Comparison of ENCODE assay signal across 37 cellular contexts in genomic region chr12:109789649-109790048, GRCh38. TPM values are rescaled to one million over a fixed set of nuclear protein-coding genes. Genes with fewer than 3 reads are reported as not detected.
"Had no signal": no experiment of that assay in that cellular context is flagged by ENCODE, and none has a peak within 500 bp of the region (broad histone marks: within the 10 kb centered on the region; RNA-seq: fewer than 3 reads in every experiment).

No MANE protein-coding gene starts in this region.

- H3K27me3 ChIP-seq: adrenal gland, ascending aorta, cardiac muscle cell had no signal

- H3K4me3 ChIP-seq: adrenal gland, ascending aorta, cardiac muscle cell had no signal

- H3K4me1 ChIP-seq: adrenal gland, ascending aorta had no signal

- ATAC-seq: activated CD8-positive, alpha-beta T cell treated with anti-CD3 and anti-CD28 coated beads for 36 hours; activated naive CD4-positive, alpha-beta T cell treated with anti-CD3 and anti-CD28 coated beads, Interleukin-2, amount 50 U/mL, for 72 hours; activated T-cell treated with anti-CD3 and anti-CD28 coated beads, Interleukin-2, amount 50 U/mL, for 4 hours; activated T-cell treated with anti-CD3 and anti-CD28 coated beads, Interleukin-2, amount 50 U/mL, for 72 hours; activated T-helper 17 cell treated with anti-CD3 and anti-CD28 coated beads, Interleukin-2, amount 50 U/mL, for 72 hours; T-helper 17 cell had no signal

- H3K27ac ChIP-seq: adrenal gland, ascending aorta, cardiac muscle cell, VCaP had no signal

- DNase-seq: activated B cell treated with CpG ODN at 0.5 μM for 24 hours; activated CD4-positive, alpha-beta memory T cell treated with anti-CD3 and anti-CD28 coated beads for 36 hours; activated CD4-positive, alpha-beta T cell treated with anti-CD3 and anti-CD28 coated beads for 4 hours; activated CD4-positive, alpha-beta T cell treated with anti-CD3 and anti-CD28 coated beads, Interleukin-2, amount 10 ng/mL, durations not matched to agents 24 days and 14 days; activated CD4-positive, alpha-beta T cell treated with anti-CD3 and anti-CD28 coated beads, Interleukin-2, amount 50 U/mL, for 1 hour; activated CD4-positive, alpha-beta T cell treated with anti-CD3 and anti-CD28 coated beads, Interleukin-2, amount 50 U/mL, for 4 hours; activated CD4-positive, CD25-positive, alpha-beta regulatory T cell treated with anti-CD3 and anti-CD28 coated beads, Interleukin-2, amount 50 U/mL, for 72 hours; activated CD8-positive, alpha-beta memory T cell treated with anti-CD3 and anti-CD28 coated beads, Interleukin-2, amount 50 U/mL, for 4 hours; activated CD8-positive, alpha-beta T cell treated with anti-CD3 and anti-CD28 coated beads for 36 hours; activated effector memory CD4-positive, alpha-beta T cell treated with anti-CD3 and anti-CD28 coated beads, Interleukin-2, amount 50 U/mL, for 16 hours; activated gamma-delta T cell treated with Interleukin-2 at 50 U/mL for 16 hours; activated naive CD4-positive, alpha-beta T cell; activated naive CD4-positive, alpha-beta T cell treated with anti-CD3 and anti-CD28 coated beads for 36 hours; activated naive CD4-positive, alpha-beta T cell treated with anti-CD3 and anti-CD28 coated beads, Interleukin-2, amount 50 U/mL, for 16 hours; activated naive CD8-positive, alpha-beta T cell treated with anti-CD3 and anti-CD28 coated beads for 36 hours; activated T-cell treated with anti-CD3 and anti-CD28 coated beads for 4 hours; activated T-cell treated with anti-CD3 and anti-CD28 coated beads, Interleukin-2, amount 50 U/mL, for 1 hour; activated T-cell treated with anti-CD3 and anti-CD28 coated beads, Interleukin-2, amount 50 U/mL, for 4 hours; activated T-cell treated with anti-CD3 and anti-CD28 coated beads, Interleukin-2, amount 50 U/mL, for 72 hours; adrenal gland; amniotic stem cell; anterior cingulate cortex; central memory CD4-positive, alpha-beta T cell; T-helper 17 cell; T-helper 9 cell had no signal

- H3K4me3 Mint-ChIP-seq: activated B cell treated with CpG ODN at 0.5 μM for 24 hours; activated CD4-positive, alpha-beta memory T cell treated with anti-CD3 and anti-CD28 coated beads for 36 hours; activated CD4-positive, alpha-beta T cell treated with anti-CD3 and anti-CD28 coated beads, Interleukin-2, amount 10 ng/mL, durations not matched to agents 24 days and 14 days; activated CD8-positive, alpha-beta T cell treated with anti-CD3 and anti-CD28 coated beads for 36 hours; activated naive CD4-positive, alpha-beta T cell treated with anti-CD3 and anti-CD28 coated beads for 36 hours; activated naive CD8-positive, alpha-beta T cell treated with anti-CD3 and anti-CD28 coated beads for 36 hours; activated T-cell treated with anti-CD3 and anti-CD28 coated beads, Interleukin-2, amount 50 U/mL, for 4 hours; activated T-cell treated with anti-CD3 and anti-CD28 coated beads, Interleukin-2, amount 50 U/mL, for 72 hours; activated T-helper 1 cell treated with anti-CD3 and anti-CD28 coated beads, Interleukin-12 subunit alpha, Interleukin-12 subunit beta, Interleukin-2, Interleukin-4 antibody, amounts not matched to agents 30 ng/mL and 10 ng/mL and 1 ng/mL, durations not matched to agents 14 hours and 24 hours and 36 hours; activated T-helper 17 cell treated with anti-CD3 and anti-CD28 coated beads, Interleukin-2, amount 50 U/mL, for 72 hours; brain; T-helper 17 cell had no signal

- H3K27ac Mint-ChIP-seq: activated B cell treated with CpG ODN at 0.5 μM for 24 hours; activated CD4-positive, alpha-beta memory T cell treated with anti-CD3 and anti-CD28 coated beads for 36 hours; activated CD4-positive, alpha-beta T cell treated with anti-CD3 and anti-CD28 coated beads, Interleukin-2, amount 10 ng/mL, durations not matched to agents 24 days and 14 days; activated CD8-positive, alpha-beta T cell treated with anti-CD3 and anti-CD28 coated beads for 36 hours; activated naive CD4-positive, alpha-beta T cell treated with anti-CD3 and anti-CD28 coated beads for 36 hours; activated naive CD4-positive, alpha-beta T cell treated with anti-CD3 and anti-CD28 coated beads, Interleukin-2, amount 50 U/mL, for 72 hours; activated naive CD8-positive, alpha-beta T cell treated with anti-CD3 and anti-CD28 coated beads for 36 hours; activated T-cell treated with anti-CD3 and anti-CD28 coated beads, Interleukin-2, amount 50 U/mL, for 72 hours; activated T-helper 1 cell treated with anti-CD3 and anti-CD28 coated beads, Interleukin-12 subunit alpha, Interleukin-12 subunit beta, Interleukin-2, Interleukin-4 antibody, amounts not matched to agents 30 ng/mL and 10 ng/mL and 1 ng/mL, durations not matched to agents 14 hours and 24 hours and 36 hours; activated T-helper 17 cell treated with anti-CD3 and anti-CD28 coated beads, Interleukin-2, amount 50 U/mL, for 72 hours; brain had no signal

- H3K27me3 Mint-ChIP-seq: activated CD4-positive, alpha-beta T cell treated with anti-CD3 and anti-CD28 coated beads, Interleukin-2, amount 10 ng/mL, durations not matched to agents 24 days and 14 days had no signal

- H3K36me3 ChIP-seq: adrenal gland, ascending aorta, cardiac muscle cell had no signal

- H3K36me3 Mint-ChIP-seq: activated CD4-positive, alpha-beta memory T cell treated with anti-CD3 and anti-CD28 coated beads for 36 hours; activated naive CD4-positive, alpha-beta T cell treated with anti-CD3 and anti-CD28 coated beads, Interleukin-2, amount 50 U/mL, for 72 hours; activated naive CD8-positive, alpha-beta T cell treated with anti-CD3 and anti-CD28 coated beads for 36 hours; brain had no signal

- H3K9me3 Mint-ChIP-seq: activated B cell treated with CpG ODN at 0.5 μM for 24 hours; activated CD4-positive, alpha-beta memory T cell treated with anti-CD3 and anti-CD28 coated beads for 36 hours; activated CD4-positive, alpha-beta T cell treated with anti-CD3 and anti-CD28 coated beads, Interleukin-2, amount 10 ng/mL, durations not matched to agents 24 days and 14 days; activated CD8-positive, alpha-beta T cell treated with anti-CD3 and anti-CD28 coated beads for 36 hours; activated naive CD4-positive, alpha-beta T cell treated with anti-CD3 and anti-CD28 coated beads for 36 hours; activated naive CD4-positive, alpha-beta T cell treated with anti-CD3 and anti-CD28 coated beads, Interleukin-2, amount 50 U/mL, for 72 hours; activated naive CD8-positive, alpha-beta T cell treated with anti-CD3 and anti-CD28 coated beads for 36 hours; activated T-cell treated with anti-CD3 and anti-CD28 coated beads, Interleukin-2, amount 50 U/mL, for 4 hours; activated T-cell treated with anti-CD3 and anti-CD28 coated beads, Interleukin-2, amount 50 U/mL, for 72 hours; activated T-helper 1 cell treated with anti-CD3 and anti-CD28 coated beads, Interleukin-12 subunit alpha, Interleukin-12 subunit beta, Interleukin-2, Interleukin-4 antibody, amounts not matched to agents 30 ng/mL and 10 ng/mL and 1 ng/mL, durations not matched to agents 14 hours and 24 hours and 36 hours; activated T-helper 17 cell treated with anti-CD3 and anti-CD28 coated beads, Interleukin-2, amount 50 U/mL, for 72 hours had no signal

- H3K4me1 Mint-ChIP-seq: activated B cell treated with CpG ODN at 0.5 μM for 24 hours; activated CD4-positive, alpha-beta T cell treated with anti-CD3 and anti-CD28 coated beads, Interleukin-2, amount 10 ng/mL, durations not matched to agents 24 days and 14 days; activated naive CD8-positive, alpha-beta T cell treated with anti-CD3 and anti-CD28 coated beads for 36 hours; activated T-helper 17 cell treated with anti-CD3 and anti-CD28 coated beads, Interleukin-2, amount 50 U/mL, for 72 hours; brain; T-helper 17 cell had no signal

- FAIRE-seq: bronchial epithelial cell, TTC549 had no signal

- H3K9me3 ChIP-seq: adrenal gland, ascending aorta had no signal

RNA-seq across cellular contexts. Expression of gene TRPV4, which starts 43.5 kb away (rescaled TPM):
- total RNA-seq: activated B cell treated with CpG ODN at 0.5 μM for 24 hours; activated CD4-positive, alpha-beta memory T cell treated with anti-CD3 and anti-CD28 coated beads for 36 hours; activated CD4-positive, alpha-beta T cell treated with anti-CD3 and anti-CD28 coated beads, Interleukin-2, amount 10 ng/mL, durations not matched to agents 24 days and 14 days; activated CD8-positive, alpha-beta memory T cell treated with anti-CD3 and anti-CD28 coated beads for 36 hours; activated CD8-positive, alpha-beta T cell treated with anti-CD3 and anti-CD28 coated beads for 36 hours; activated naive CD4-positive, alpha-beta T cell treated with anti-CD3 and anti-CD28 coated beads for 36 hours; activated naive CD4-positive, alpha-beta T cell treated with anti-CD3 and anti-CD28 coated beads, Interleukin-2, amount 50 U/mL, for 72 hours; activated naive CD8-positive, alpha-beta T cell treated with anti-CD3 and anti-CD28 coated beads for 36 hours; activated T-cell treated with anti-CD3 and anti-CD28 coated beads, Interleukin-2, amount 50 U/mL, for 4 hours; activated T-cell treated with anti-CD3 and anti-CD28 coated beads, Interleukin-2, amount 50 U/mL, for 72 hours; activated T-helper 1 cell treated with anti-CD3 and anti-CD28 coated beads, Interleukin-12 subunit alpha, Interleukin-12 subunit beta, Interleukin-2, Interleukin-4 antibody, amounts not matched to agents 30 ng/mL and 10 ng/mL and 1 ng/mL, durations not matched to agents 14 hours and 24 hours and 36 hours; activated T-helper 17 cell treated with anti-CD3 and anti-CD28 coated beads, Interleukin-2, amount 50 U/mL, for 72 hours; ascending aorta; T-helper 1 cell treated with Interleukin-12 subunit alpha and Interleukin-12 subunit beta and Interleukin-4 antibody, amounts not matched to agents 30 ng/mL and 1 ng/mL, for 36 hours; T-helper 17 cell; T-helper 2 cell treated with Interferon-gamma antibody and Interleukin-4, amounts not matched to agents 100 ng/mL and 5 ng/mL, for 36 hours had no signal
